6 cellular contexts compared by ENCODE assay signal in genomic region chr19:55635334-55635717, GRCh38. TPM values are rescaled to one million over a fixed set of nuclear protein-coding genes. Genes with fewer than 3 reads are reported as not detected.
DNase-seq lines count a peak whose midpoint lies in the region; ATAC-seq and TF ChIP-seq lines count a peak whose summit lies in the region.

No MANE protein-coding gene starts in this region.

- TF ChIP-seq POLR2A in gastroesophageal sphincter (IDR thresholded peaks at IDR 0.05) (no peak), testis (IDR thresholded peaks at IDR 0.05) (no peak)

- H3K4me3 Mint-ChIP-seq in T-helper 2 cell treated with Interferon-gamma antibody and Interleukin-4, amounts not matched to agents 5 μg/mL and 100 μg/mL, for 36 hours = peak overlapping the region; percentile 99

- no peak for TF ChIP-seq EP300 in gastroesophageal sphincter (IDR thresholded peaks at IDR 0.05)

- no peaks in the 10 kb centered on the region for H3K27me3 ChIP-seq in gastroesophageal sphincter
- H3K27me3 ChIP-seq in testis = no peaks in the 10 kb centered on the region

- peak overlapping the region; percentile 100 for H3K27ac Mint-ChIP-seq in T-helper 2 cell treated with Interferon-gamma antibody and Interleukin-4, amounts not matched to agents 5 μg/mL and 100 μg/mL, for 36 hours

- no peak for DNase-seq in T-helper 2 cell treated with Interferon-gamma antibody and Interleukin-4, amounts not matched to agents 5 μg/mL and 100 μg/mL, for 36 hours (ENCODE audit: low spot score)
- DNase-seq in T-helper 2 cell (no peak), testis (no peak), mesenteric fat pad (ENCODE audit: low spot score) (no peak), activated gamma-delta T cell treated with Interleukin-2 at 50 U/mL for 16 hours (no peak)

- peaks cover 31% of the 10 kb centered on the region for H3K36me3 Mint-ChIP-seq in T-helper 2 cell treated with Interferon-gamma antibody and Interleukin-4, amounts not matched to agents 5 μg/mL and 100 μg/mL, for 36 hours (ENCODE audit: low read depth)

- TF ChIP-seq CTCF in gastroesophageal sphincter (IDR thresholded peaks at IDR 0.05) = no peak
- TF ChIP-seq CTCF in testis (IDR thresholded peaks at IDR 0.05) = no peak

- peaks cover 3% of the 10 kb centered on the region for H3K9me3 Mint-ChIP-seq in T-helper 2 cell treated with Interferon-gamma antibody and Interleukin-4, amounts not matched to agents 5 μg/mL and 100 μg/mL, for 36 hours

- H3K4me1 ChIP-seq in gastroesophageal sphincter (peaks cover 5 to 76% (median 44%) of the 10 kb centered on the region in 3 donors), testis (peaks cover 24% of the 10 kb centered on the region)

- H3K4me1 Mint-ChIP-seq in T-helper 2 cell treated with Interferon-gamma antibody and Interleukin-4, amounts not matched to agents 5 μg/mL and 100 μg/mL, for 36 hours (ENCODE audit: low read depth) = peaks cover 42% of the 10 kb centered on the region

- H3K27ac ChIP-seq in gastroesophageal sphincter (peak overlapping the region; percentile 95 to 100 (median 98)), testis (peak overlapping the region; percentile 92)

- H3K36me3 ChIP-seq in gastroesophageal sphincter (no peaks in the 10 kb centered on the region), testis (ENCODE audit: low read depth, missing control alignments) (no peaks in the 10 kb centered on the region)

- H3K4me3 ChIP-seq in gastroesophageal sphincter (peak overlapping the region; percentile 97 to 100), testis (peak overlapping the region; percentile 88 to 99)

- no peaks in the 10 kb centered on the region for H3K9me3 ChIP-seq in gastroesophageal sphincter
- no peaks in the 10 kb centered on the region for H3K9me3 ChIP-seq in testis

- intact Hi-C loops in testis (cut with DNase I; ENCODE audit: low total_unique reads) = no loop called here

- no peaks in the 10 kb centered on the region for H3K27me3 Mint-ChIP-seq in T-helper 2 cell treated with Interferon-gamma antibody and Interleukin-4, amounts not matched to agents 5 μg/mL and 100 μg/mL, for 36 hours (ENCODE audit: low read depth)

- ATAC-seq in gastroesophageal sphincter = no peak

- WGBS in gastroesophageal sphincter (ENCODE audit: low coverage in 1 of 2), 2 donors = 4 to 6% methylated on average over 7 to 8 of the region's 9 CpGs
- WGBS in testis, 2 donors = 9 to 10% methylated on average over 6 to 9 of the region's 9 CpGs

RNA-seq across cellular contexts. Expression of gene ZNF580, which starts 5.5 kb away (rescaled TPM):
- total RNA-seq in gastroesophageal sphincter (10 to 100 TPM; 28.9 to 44.1 (median 35.2) TPM), testis (10 to 100 TPM; 37.6 to 38.0 TPM), mesenteric fat pad (39.6 TPM)
- polyA plus RNA-seq in testis (ENCODE audit: insufficient read depth, low read depth, low replicate concordance) = 21.7 TPM

RNA-seq across cellular contexts. Expression of gene ZNF581, which starts 8.1 kb away (rescaled TPM):
- total RNA-seq in gastroesophageal sphincter (10 to 100 TPM in 3 of 4 donors, 1 to 10 TPM in 1; 8.4 to 17.5 (median 11.4) TPM), testis (10 to 100 TPM; 17.3 to 31.2 TPM), mesenteric fat pad (11.3 TPM)
- polyA plus RNA-seq in testis (ENCODE audit: insufficient read depth, low read depth, low replicate concordance) = 18.4 TPM

RNA-seq across cellular contexts. Expression of gene ZNF784, which starts 11.0 kb away (rescaled TPM):
- total RNA-seq in gastroesophageal sphincter (1 to 10 TPM in 3 of 4 donors, under 1 TPM in 1; 0.54 to 8.1 (median 4.8) TPM), testis (10 to 100 TPM; 10.3 to 13.0 TPM), mesenteric fat pad (4.5 TPM)
- 6.6 TPM for polyA plus RNA-seq in testis (ENCODE audit: insufficient read depth, low read depth, low replicate concordance)

RNA-seq across cellular contexts. Expression of gene CCDC106, which starts 12.7 kb away (rescaled TPM):
- total RNA-seq in gastroesophageal sphincter (10 to 100 TPM; 11.4 to 28.5 (median 15.5) TPM), testis (10 to 100 TPM; 57.0 to 84.9 TPM), mesenteric fat pad (16.4 TPM)
- polyA plus RNA-seq in testis (ENCODE audit: insufficient read depth, low read depth, low replicate concordance) = 34.5 TPM

RNA-seq across cellular contexts. Expression of gene U2AF2, which starts 19.5 kb away (rescaled TPM):
- total RNA-seq in gastroesophageal sphincter = 10 to 100 TPM; 68.9 to 97.9 (median 91.4) TPM
- total RNA-seq in testis = 100 to 1,000 TPM; 264 to 281 TPM
- 163 TPM for polyA plus RNA-seq in testis (ENCODE audit: insufficient read depth, low read depth, low replicate concordance)
- total RNA-seq in mesenteric fat pad = 126 TPM
